1 cellular context compared by ENCODE assay signal in genomic region chr17:68184816-68185436, GRCh38.
TF ChIP-seq lines count a peak whose summit lies in the region.

No MANE protein-coding gene starts in this region.

TF ChIP-seq in WTC11, 78 proteins besides CTCF, POLR2A, EP300 and RAD21 (continued from another document):
- no peak for TF ChIP-seq HMGXB4 (CRISPR knock-in tag; IDR thresholded peaks at IDR 0.05)
- no peak for TF ChIP-seq E2F1 (CRISPR knock-in tag; IDR thresholded peaks at IDR 0.05)
